Comparison of ENCODE assay signal across 10 cellular contexts in genomic region chr12:6469092-6469491, GRCh38. TPM values are rescaled to one million over a fixed set of nuclear protein-coding genes. Genes with fewer than 3 reads are reported as not detected.
DNase-seq lines count a peak whose midpoint lies in the region; ATAC-seq and TF ChIP-seq lines count a peak whose summit lies in the region.
"Had no signal": no experiment of that assay in that cellular context is flagged by ENCODE, and none has a peak within 500 bp of the region (broad histone marks: within the 10 kb centered on the region; RNA-seq: fewer than 3 reads in every experiment).

No MANE protein-coding gene starts in this region.

- H3K4me3 Mint-ChIP-seq in Caco-2 (ENCODE audit: unreplicated experiment): peak overlapping the region; percentile 78
- peak overlapping the region; percentile 82 for H3K4me3 Mint-ChIP-seq in dendritic cell treated with granulocyte-macrophage colony-stimulating factor and Interleukin-4, amounts not matched to agents 40 ng/mL and 50 ng/mL, for 4 days

- H3K9me3 ChIP-seq in Caco-2 (no peaks in the 10 kb centered on the region), neutrophil (no peaks in the 10 kb centered on the region)

- no peak overlapping the region for H3K27ac Mint-ChIP-seq in Caco-2 (ENCODE audit: unreplicated experiment)
- no peak overlapping the region for H3K27ac Mint-ChIP-seq in dendritic cell treated with granulocyte-macrophage colony-stimulating factor and Interleukin-4, amounts not matched to agents 40 ng/mL and 50 ng/mL, for 4 days

- no peaks in the 10 kb centered on the region for H3K4me1 Mint-ChIP-seq in Caco-2 (ENCODE audit: low read depth, unreplicated experiment)
- peaks cover 61% of the 10 kb centered on the region for H3K4me1 Mint-ChIP-seq in dendritic cell treated with granulocyte-macrophage colony-stimulating factor and Interleukin-4, amounts not matched to agents 40 ng/mL and 50 ng/mL, for 4 days (ENCODE audit: low read depth)

- intact Hi-C loops in Caco-2 (cut with micrococcal nuclease; ENCODE audit: unreplicated experiment): no loop called here
- intact Hi-C loops in dendritic cell treated with granulocyte-macrophage colony-stimulating factor and Interleukin-4, amounts not matched to agents 40 ng/mL and 50 ng/mL, for 4 days (cut with micrococcal nuclease): no loop called here

- peak in 1 of 2 experiments; percentile 17 for DNase-seq in Caco-2
- peak; percentile 27 for DNase-seq in NAMALWA (ENCODE audit: low spot score)
- no peak for DNase-seq in LoVo (ENCODE audit: low spot score)
- no peak for DNase-seq in stimulated activated CD4-positive, alpha-beta T cell treated with anti-CD3 and anti-CD28 coated beads, Interleukin-1b, Interleukin-23, amount 100 ng/mL, for 48 hours
- DNase-seq in DMS53 (lab: John Stamatoyannopoulos, UW): no peak
- DNase-seq: HCEC 1CT; stimulated activated CD8-positive, alpha-beta memory T cell treated with anti-CD3 and anti-CD28 coated beads, Interleukin-4, amount 100 ng/mL, for 48 hours had no signal

- no TSS peak for BruUV-seq in Caco-2 (replicated peaks; lab: Mats Ljungman, UMichigan)

- H3K27me3 ChIP-seq in Caco-2 (replicated peaks; ENCODE audit: control insufficient read depth, insufficient read depth, low read length) (no peaks in the 10 kb centered on the region), neutrophil (no peaks in the 10 kb centered on the region)

- H3K36me3 Mint-ChIP-seq in Caco-2 (ENCODE audit: insufficient read depth, unreplicated experiment): peaks cover 8% of the 10 kb centered on the region
- peaks cover 44% of the 10 kb centered on the region for H3K36me3 Mint-ChIP-seq in dendritic cell treated with granulocyte-macrophage colony-stimulating factor and Interleukin-4, amounts not matched to agents 40 ng/mL and 50 ng/mL, for 4 days (ENCODE audit: low read depth)

- CTCF ChIA-PET in Caco-2 (lab: Charles Lee): no interaction called here

- POLR2A ChIA-PET in Caco-2 (lab: Charles Lee): interaction anchor here (2.5 to 3.2 kb wide), 2 partner anchors 18 to 24 kb away, joined by 16 to 52 read pairs; partner anchors contain the start of genes MRPL51 and TAPBPL

- H3K4me3 ChIP-seq in Caco-2 (ENCODE audit: low read depth, low read length): no peak overlapping the region
- H3K4me3 ChIP-seq in neutrophil (ENCODE audit: low read depth in 1 of 2, low read length in 1 of 2): peak overlapping the region; percentile 91 to 95

- TF ChIP-seq CTCF in Caco-2 (IDR thresholded peaks at IDR 0.05; ENCODE audit: insufficient read depth in 1 of 2, low read depth in 1 of 2, low read length in 1 of 2, severe bottlenecking in 1 of 2, unreplicated experiment in 1 of 2): no peak
- TF ChIP-seq CTCF in neutrophil (IDR thresholded peaks at IDR 0.05): no peak

- H3K9me3 Mint-ChIP-seq in Caco-2 (ENCODE audit: unreplicated experiment): no peaks in the 10 kb centered on the region
- H3K9me3 Mint-ChIP-seq in dendritic cell treated with granulocyte-macrophage colony-stimulating factor and Interleukin-4, amounts not matched to agents 40 ng/mL and 50 ng/mL, for 4 days: no peaks in the 10 kb centered on the region

- H3K27me3 Mint-ChIP-seq in Caco-2 (ENCODE audit: insufficient read depth, unreplicated experiment): no peaks in the 10 kb centered on the region
- H3K27me3 Mint-ChIP-seq in dendritic cell treated with granulocyte-macrophage colony-stimulating factor and Interleukin-4, amounts not matched to agents 40 ng/mL and 50 ng/mL, for 4 days: no peaks in the 10 kb centered on the region

- H3K36me3 ChIP-seq in Caco-2 (ENCODE audit: control insufficient read depth, insufficient read depth, low read length) (0 out of 2 replicates have a peak, but pooled peaks cover 1% of the 10 kb centered on the region), neutrophil (peaks cover 27% of the 10 kb centered on the region)

- H3K27ac ChIP-seq in neutrophil: peak overlapping the region; percentile 98

- ATAC-seq in HG02884 (IDR thresholded peaks at IDR 0.05; ENCODE audit: unreplicated experiment): no peak

- H3K4me1 ChIP-seq in Caco-2: no peaks in the 10 kb centered on the region
- peaks cover 63 to 69% of the 10 kb centered on the region in 2 experiments for H3K4me1 ChIP-seq in neutrophil (ENCODE audit: control insufficient read depth in 1 of 2, insufficient read depth in 1 of 2, low read depth in 1 of 2, low read length in 1 of 2)

RNA-seq across cellular contexts. Expression of gene VAMP1, which starts 1.4 kb away (rescaled TPM):
- total RNA-seq in Caco-2 (2022): 8.4 and 9.7 TPM in 2 replicates

RNA-seq across cellular contexts. Expression of gene TAPBPL, which starts 17.2 kb away (rescaled TPM):
- 9.1 and 9.7 TPM in 2 replicates for total RNA-seq in Caco-2 (2022)

RNA-seq across cellular contexts. Expression of gene MRPL51, which starts 24.0 kb away (rescaled TPM):
- total RNA-seq in Caco-2 (2022): 448 and 456 TPM in 2 replicates

RNA-seq across cellular contexts. Expression of gene CD27, which starts 24.3 kb away (rescaled TPM):
- total RNA-seq in Caco-2 (2022): not detected in 2 replicates

RNA-seq across cellular contexts. Expression of gene NCAPD2, which starts 24.8 kb away (rescaled TPM):
- 204 and 218 TPM in 2 replicates for total RNA-seq in Caco-2 (2022)
